19 cellular contexts compared by ENCODE assay signal in genomic region chr9:82996931-82997330, GRCh38.
"Had no signal": no experiment of that assay in that cellular context is flagged by ENCODE, and none has a peak within 500 bp of the region (broad histone marks: within the 10 kb centered on the region; RNA-seq: fewer than 3 reads in every experiment).

No MANE protein-coding gene starts in this region.

- H3K4me1 Mint-ChIP-seq: memory B cell, neural progenitor cell had no signal

- H3K4me3 ChIP-seq: esophagus muscularis mucosa, gastrocnemius medialis, heart right ventricle, neural progenitor cell, ovary, right atrium auricular region had no signal

- H3K27ac ChIP-seq: epithelial cell of prostate, esophagus muscularis mucosa, gastrocnemius medialis, heart right ventricle, neural progenitor cell, ovary, right atrium auricular region had no signal

- H3K4me1 ChIP-seq: esophagus muscularis mucosa, gastrocnemius medialis, neural progenitor cell, right atrium auricular region had no signal

- DNase-seq: effector memory CD8-positive, alpha-beta T cell; gastrocnemius medialis; heart right ventricle; hypothalamus; kidney glomerular epithelial cell; midbrain; nucleus accumbens; ovary; small intestine; stimulated activated CD4-positive, alpha-beta T cell treated with anti-CD3 and anti-CD28 coated beads, Interleukin-12 subunit alpha, Interleukin-12 subunit beta, amount 100 ng/mL, for 4 hours; stimulated activated naive CD4-positive, alpha-beta T cell treated with Interleukin-2 at 50 U/mL for 16 hours; trophoblast cell had no signal

- H3K9ac ChIP-seq: neural progenitor cell had no signal

- H3K9me3 ChIP-seq: esophagus muscularis mucosa, gastrocnemius medialis, heart right ventricle, ovary, right atrium auricular region had no signal

- H3K4me3 Mint-ChIP-seq: dendritic cell treated with granulocyte-macrophage colony-stimulating factor and Interleukin-4, amounts not matched to agents 40 ng/mL and 50 ng/mL, for 4 days; effector memory CD8-positive, alpha-beta T cell; memory B cell; natural killer cell treated with Interleukin-12 subunit alpha and Interleukin-12 subunit beta and Interleukin-15 and Interleukin-18, amount 100 ng/mL, for 72 hours; neural progenitor cell had no signal

- H3K36me3 ChIP-seq: esophagus muscularis mucosa, gastrocnemius medialis, heart right ventricle, neural progenitor cell, ovary, right atrium auricular region had no signal

- H3K27me3 ChIP-seq: esophagus muscularis mucosa, gastrocnemius medialis, heart right ventricle, neural progenitor cell, ovary, right atrium auricular region had no signal

- H3K27ac Mint-ChIP-seq: dendritic cell treated with granulocyte-macrophage colony-stimulating factor and Interleukin-4, amounts not matched to agents 40 ng/mL and 50 ng/mL, for 4 days; effector memory CD8-positive, alpha-beta T cell; memory B cell; natural killer cell treated with Interleukin-12 subunit alpha and Interleukin-12 subunit beta and Interleukin-15 and Interleukin-18, amount 100 ng/mL, for 72 hours; neural progenitor cell had no signal

- H3K4me2 ChIP-seq: neural progenitor cell had no signal

- H3K27me3 Mint-ChIP-seq: dendritic cell treated with granulocyte-macrophage colony-stimulating factor and Interleukin-4, amounts not matched to agents 40 ng/mL and 50 ng/mL, for 4 days; effector memory CD8-positive, alpha-beta T cell; memory B cell; natural killer cell treated with Interleukin-12 subunit alpha and Interleukin-12 subunit beta and Interleukin-15 and Interleukin-18, amount 100 ng/mL, for 72 hours had no signal

- ATAC-seq: effector memory CD8-positive, alpha-beta T cell; gastrocnemius medialis; heart right ventricle; natural killer cell treated with Interleukin-12 subunit alpha and Interleukin-12 subunit beta and Interleukin-15 and Interleukin-18, amount 100 ng/mL, for 72 hours had no signal

- H3K9me3 Mint-ChIP-seq: dendritic cell treated with granulocyte-macrophage colony-stimulating factor and Interleukin-4, amounts not matched to agents 40 ng/mL and 50 ng/mL, for 4 days; memory B cell; neural progenitor cell had no signal

- H2AFZ ChIP-seq: neural progenitor cell had no signal

- H3K36me3 Mint-ChIP-seq: memory B cell; natural killer cell treated with Interleukin-12 subunit alpha and Interleukin-12 subunit beta and Interleukin-15 and Interleukin-18, amount 100 ng/mL, for 72 hours; neural progenitor cell had no signal
